ENCODE assay signal across 9 cellular contexts in the genomic region with DNA sequence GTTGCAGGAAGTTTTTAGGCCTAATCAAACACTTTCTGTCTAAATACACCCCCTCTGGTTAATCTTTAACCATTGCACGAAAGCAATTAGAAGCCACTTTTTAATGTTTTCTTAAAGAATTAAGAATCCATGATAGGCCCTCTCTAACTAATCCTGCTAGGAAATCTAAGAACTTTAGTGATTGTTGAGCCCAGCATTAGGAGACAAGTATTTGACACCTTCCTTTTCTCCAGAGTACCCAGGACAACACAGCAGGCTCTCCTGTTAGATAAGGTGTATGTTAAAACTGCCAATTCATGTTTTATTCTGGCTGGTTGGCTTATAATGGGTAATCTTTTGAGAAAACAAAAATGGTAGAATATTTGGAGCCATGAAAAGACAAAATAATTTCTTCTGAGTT.
"Had no signal": no experiment of that assay in that cellular context is flagged by ENCODE, and none has a peak within 500 bp of the region (broad histone marks: within the 10 kb centered on the region; RNA-seq: fewer than 3 reads in every experiment).

No MANE protein-coding gene starts in this region.

- H3K4me2 ChIP-seq: GM23338 had no signal

- FAIRE-seq: H1, H54, HTR-8/SVneo, K562 had no signal

- H2AFZ ChIP-seq: GM23338 had no signal

- H3K4me3 Mint-ChIP-seq: GM23338, H9 had no signal

- DNase-seq: H9, HCEC 1CT, IMR-90, KG1 had no signal

- ATAC-seq: GM23338, K562 had no signal

- H3K9me3 Mint-ChIP-seq: GM23338, H9 had no signal

- H3K27ac Mint-ChIP-seq: GM23338, H9 had no signal

- H3K4me3 ChIP-seq: GM23338, K562 had no signal

- H3K4me1 Mint-ChIP-seq: GM23338, H9 had no signal
